ENCODE assay signal across 1 cellular context in genomic region chr17:15972497-15972951, GRCh38.
TF ChIP-seq lines count a peak whose summit lies in the region.

No MANE protein-coding gene starts in this region.

TF ChIP-seq in K562, 482 proteins besides CTCF, POLR2A, EP300 and RAD21 (continued from another document and continues in another):
- TF ChIP-seq ZBTB49 (CRISPR knock-in tag; IDR thresholded peaks at IDR 0.05; ENCODE audit: borderline replicate concordance): no peak
- TF ChIP-seq NFRKB (IDR thresholded peaks at IDR 0.05; ENCODE audit: low read depth): no peak
- no peak for TF ChIP-seq HDAC6 (IDR thresholded peaks at IDR 0.05; ENCODE audit: low read depth, low read length)
- peak; percentile 15; the same call in 1 of the 2 replicates for TF ChIP-seq SPI1 (IDR thresholded peaks at IDR 0.05; ENCODE audit: borderline replicate concordance, low read depth, low read length)
- no peak for TF ChIP-seq PREB (CRISPR knock-in tag; IDR thresholded peaks at IDR 0.05)
- no peak for TF ChIP-seq ZNF589 (CRISPR knock-in tag; IDR thresholded peaks at IDR 0.05; ENCODE audit: low read depth)
- no peak for TF ChIP-seq ZNF121 (CRISPR knock-in tag; conservative IDR thresholded peaks at IDR 0.05)
- peak; percentile 30; the same call in 1 of the 2 replicates for TF ChIP-seq PKNOX1 (IDR thresholded peaks at IDR 0.05)
- no peak for TF ChIP-seq ZNF766 (CRISPR knock-in tag; conservative IDR thresholded peaks at IDR 0.05)
- TF ChIP-seq MYBL2 (IDR thresholded peaks at IDR 0.05; ENCODE audit: low read depth): no peak
- TF ChIP-seq MYBL2 (CRISPR knock-in tag; IDR thresholded peaks at IDR 0.05; ENCODE audit: borderline replicate concordance): no peak
- no peak for TF ChIP-seq TSC22D4 (tag; IDR thresholded peaks at IDR 0.05)
- TF ChIP-seq JUN (IDR thresholded peaks at IDR 0.05; ENCODE audit: borderline replicate concordance, low read depth, low read length): no peak
- TF ChIP-seq JUN (CRISPR knock-in tag; IDR thresholded peaks at IDR 0.05; ENCODE audit: borderline replicate concordance): no peak
- peak; percentile 64 for TF ChIP-seq CBFA2T3 (IDR thresholded peaks at IDR 0.05)
- no peak for TF ChIP-seq PURB (CRISPR knock-in tag; IDR thresholded peaks at IDR 0.05; ENCODE audit: low read depth)
- TF ChIP-seq ZNF551 (CRISPR knock-in tag; IDR thresholded peaks at IDR 0.05): no peak
- no peak for TF ChIP-seq MAZ (CRISPR knock-in tag; conservative IDR thresholded peaks at IDR 0.05 in 1 of 2, IDR thresholded peaks at IDR 0.05 in 1 of 2)
- TF ChIP-seq MTA3 (IDR thresholded peaks at IDR 0.05; ENCODE audit: borderline replicate concordance): no peak
- TF ChIP-seq HDAC1 (IDR thresholded peaks at IDR 0.05): peak in 1 of 2 experiments; percentile 61; a peak in 1 of 4 replicates
- TF ChIP-seq MNT (conservative IDR thresholded peaks at IDR 0.05): peak in 1 of 2 experiments; percentile 31; a peak in 1 of 4 replicates
- no peak for TF ChIP-seq HNRNPUL1 (IDR thresholded peaks at IDR 0.05; ENCODE audit: low read length)
- no peak for TF ChIP-seq HBP1 (CRISPR knock-in tag; IDR thresholded peaks at IDR 0.05)
- peak; percentile 50 for TF ChIP-seq PRDM10 (IDR thresholded peaks at IDR 0.05; ENCODE audit: partially characterized antibody)
- TF ChIP-seq HDAC2 (IDR thresholded peaks at IDR 0.05): 0 out of 2 replicates have a peak, but pooled peaks have one; percentile 35
- TF ChIP-seq SRSF7 (optimal IDR thresholded peaks at IDR 0.05; ENCODE audit: low read depth, low read length): no peak
- peak; percentile 63 to 64 for TF ChIP-seq KDM1A (IDR thresholded peaks at IDR 0.05)
- TF ChIP-seq FOXJ3 (CRISPR knock-in tag; IDR thresholded peaks at IDR 0.05): no peak
- no peak for TF ChIP-seq KAT7 (CRISPR knock-in tag; IDR thresholded peaks at IDR 0.05; ENCODE audit: borderline replicate concordance)
- peak; percentile 78; the same call in 1 of the 2 replicates for TF ChIP-seq HMBOX1 (IDR thresholded peaks at IDR 0.05)
- no peak for TF ChIP-seq HSF4 (CRISPR knock-in tag; IDR thresholded peaks at IDR 0.05; ENCODE audit: borderline replicate concordance)
- peak; percentile 32; the same call in 1 of the 2 replicates for TF ChIP-seq C11orf30 (IDR thresholded peaks at IDR 0.05; ENCODE audit: low read depth)
- no peak for TF ChIP-seq SAFB2 (IDR thresholded peaks at IDR 0.05; ENCODE audit: borderline replicate concordance, low read depth, low read length, severe bottlenecking)
- TF ChIP-seq NR2F6 (CRISPR knock-in tag; IDR thresholded peaks at IDR 0.05): no peak
- TF ChIP-seq ZNF785 (CRISPR knock-in tag; IDR thresholded peaks at IDR 0.05): no peak
- peak; percentile 46; the same call in 1 of the 2 replicates for TF ChIP-seq SMARCE1 (IDR thresholded peaks at IDR 0.05)
- no peak for TF ChIP-seq CREB3L1 (IDR thresholded peaks at IDR 0.05; ENCODE audit: borderline replicate concordance, low read depth)
- TF ChIP-seq ZNF146 (CRISPR knock-in tag; IDR thresholded peaks at IDR 0.05; ENCODE audit: unreplicated experiment): no peak
- peak; percentile 42; the same call in 1 of the 2 replicates for TF ChIP-seq ATF3 (IDR thresholded peaks at IDR 0.05)
- no peak for TF ChIP-seq ATF3 (CRISPR knock-in tag; conservative IDR thresholded peaks at IDR 0.05)
- TF ChIP-seq USF2 (CRISPR knock-in tag; IDR thresholded peaks at IDR 0.05): no peak
- TF ChIP-seq SRF (CRISPR knock-in tag; IDR thresholded peaks at IDR 0.05): peak in 1 of 2 experiments; percentile 88; a peak in 2 of 4 replicates
- no peak for TF ChIP-seq PRPF4 (IDR thresholded peaks at IDR 0.05; ENCODE audit: insufficient read depth, low read depth, low read length, poor library complexity, severe bottlenecking)
- no peak for TF ChIP-seq WHSC1 (IDR thresholded peaks at IDR 0.05; ENCODE audit: low read length)
- peak; percentile 76 for TF ChIP-seq ARID1B (IDR thresholded peaks at IDR 0.05)
- no peak for TF ChIP-seq ELF1 (tag; IDR thresholded peaks at IDR 0.05)
- peak; percentile 74 for TF ChIP-seq DPF2 (IDR thresholded peaks at IDR 0.05)
- no peak for TF ChIP-seq POLR3G (IDR thresholded peaks at IDR 0.05; ENCODE audit: extremely low read depth, insufficient read length, insufficient replicate concordance)
- 0 out of 2 replicates have a peak, but pooled peaks have one; percentile 20 for TF ChIP-seq MAFF (IDR thresholded peaks at IDR 0.05; ENCODE audit: low read length)
- TF ChIP-seq ZBTB1 (CRISPR knock-in tag; IDR thresholded peaks at IDR 0.05; ENCODE audit: borderline replicate concordance, low read depth): no peak
- no peak for TF ChIP-seq SIN3A (IDR thresholded peaks at IDR 0.05; ENCODE audit: borderline replicate concordance in 2 of 2, control insufficient read depth in 1 of 2, low read depth in 2 of 2, low read length in 2 of 2)
- no peak for TF ChIP-seq KLF1 (tag; IDR thresholded peaks at IDR 0.05)
- no peak for TF ChIP-seq GTF2A2 (tag; IDR thresholded peaks at IDR 0.05)
- TF ChIP-seq NCOR1 (IDR thresholded peaks at IDR 0.05): 0 out of 2 replicates have a peak, but pooled peaks have one; percentile 9
- no peak for TF ChIP-seq RBM15 (IDR thresholded peaks at IDR 0.05; ENCODE audit: insufficient read depth, low read length)
- no peak for TF ChIP-seq ZBED1 (IDR thresholded peaks at IDR 0.05)
- TF ChIP-seq SMC3 (conservative IDR thresholded peaks at IDR 0.05; ENCODE audit: insufficient read depth, low read depth, low read length): no peak
- TF ChIP-seq RCOR1 (IDR thresholded peaks at IDR 0.05; ENCODE audit: borderline replicate concordance in 1 of 2, low read depth in 2 of 2, low read length in 2 of 2): peak in 1 of 2 experiments; percentile 67; a peak in 2 of 4 replicates
